Comparison of ENCODE assay signal across 9 cellular contexts in the genomic region with DNA sequence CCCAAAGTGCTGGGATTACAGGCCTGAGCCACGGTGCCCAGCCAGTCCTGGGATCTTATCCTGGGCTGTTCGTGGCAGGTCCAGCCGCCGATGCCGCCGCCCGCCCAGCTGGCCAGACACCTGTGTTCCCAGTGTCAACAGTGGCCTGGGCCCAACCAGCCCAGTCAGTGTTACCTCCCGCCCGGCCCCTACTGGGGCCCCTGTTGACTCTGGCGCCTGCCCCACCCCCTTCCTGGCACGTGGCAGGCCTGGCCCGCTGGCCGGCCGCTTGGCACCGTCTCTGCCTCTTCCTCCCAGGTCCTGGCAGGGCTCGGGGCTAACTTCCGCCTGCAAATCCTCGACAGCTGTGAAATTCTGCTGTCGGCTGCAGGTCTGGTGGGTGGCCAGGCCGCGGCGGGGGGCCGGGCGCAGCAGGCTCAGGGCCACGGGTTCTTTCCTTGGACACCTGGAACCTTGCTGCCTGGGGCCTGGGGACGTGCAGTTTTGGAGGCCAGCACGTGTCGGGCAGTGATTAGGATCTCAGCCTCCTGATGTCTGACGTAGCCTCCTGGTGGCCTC. TPM values are rescaled to one million over a fixed set of nuclear protein-coding genes. Genes with fewer than 3 reads are reported as not detected.
A peak's percentile ranks its signal among the peaks of the same experiment; 100 is the strongest.
DNase-seq lines count a peak whose midpoint lies in the region; ATAC-seq and TF ChIP-seq lines count a peak whose summit lies in the region.
"Had no signal": no experiment of that assay in that cellular context is flagged by ENCODE, and none has a peak within 500 bp of the region (broad histone marks: within the 10 kb centered on the region; RNA-seq: fewer than 3 reads in every experiment).

No MANE protein-coding gene starts in this region.

- WGBS in right lobe of liver (ENCODE audit: insufficient coverage, low coverage, low lambda C conversion rate, missing lambda C conversion rate) = 0% methylated on average over 5 of the region's 29 CpGs

- BruUV-seq in OCI-LY7 (replicated peaks; lab: Mats Ljungman, UMichigan) = no TSS peak

- no peak overlapping the region for H3K4me2 ChIP-seq in OCI-LY7 (ENCODE audit: low read length)

- no peaks in the 10 kb centered on the region for H3K9me2 ChIP-seq in OCI-LY7 (ENCODE audit: insufficient read depth, low read length)

- peak; percentile 97 to 99 (median 98) for ATAC-seq in right lobe of liver
- peak; percentile 65 for ATAC-seq in thoracic aorta (ENCODE audit: insufficient number of reproducible peaks, low FRiP score, low read depth)
- ATAC-seq in GM21786 (IDR thresholded peaks at IDR 0.05; ENCODE audit: unreplicated experiment) = no peak

- TF ChIP-seq CTCF in right lobe of liver (IDR thresholded peaks at IDR 0.05) (no peak), thoracic aorta (IDR thresholded peaks at IDR 0.05) (no peak), OCI-LY7 (conservative IDR thresholded peaks at IDR 0.05; ENCODE audit: low read length) (no peak)

- no peaks in the 10 kb centered on the region for H3K79me2 ChIP-seq in OCI-LY7 (ENCODE audit: insufficient read depth, low read depth, low read length)

- H3K36me3 ChIP-seq in right lobe of liver (no peaks in the 10 kb centered on the region), thoracic aorta (no peaks in the 10 kb centered on the region), OCI-LY7 (ENCODE audit: insufficient read depth, low read length) (no peaks in the 10 kb centered on the region)

- H3K27ac ChIP-seq in caudate nucleus (ENCODE audit: low read depth, low read length) (peak overlapping the region; percentile 52), right lobe of liver (peak overlapping the region in 1 of 3 donors; percentile 15), thoracic aorta (peak overlapping the region; percentile 39 to 67), OCI-LY7 (ENCODE audit: low read depth, low read length, poor library complexity, severe bottlenecking) (no peak overlapping the region)

- H2AFZ ChIP-seq in OCI-LY7 (ENCODE audit: low read length) = no peak overlapping the region

- POLR2A ChIA-PET in OCI-LY7 (lab: Charles Lee) = no interaction called here

- CTCF ChIA-PET in OCI-LY7 (lab: Charles Lee; ENCODE audit: unreplicated experiment) = no interaction called here

- H3K4me1 ChIP-seq in right lobe of liver (peaks cover 2 to 33% (median 20%) of the 10 kb centered on the region in 4 donors), thoracic aorta (ENCODE audit: control insufficient read depth in 1 of 2, low read depth in 2 of 2) (peaks cover 26 to 35% of the 10 kb centered on the region in 2 donors), OCI-LY7 (ENCODE audit: insufficient read depth, low read length, poor library complexity, severe bottlenecking) (no peaks in the 10 kb centered on the region)

- H3K9me3 ChIP-seq in right lobe of liver = no peaks in the 10 kb centered on the region
- no peaks in the 10 kb centered on the region for H3K9me3 ChIP-seq in thoracic aorta
- no peaks in the 10 kb centered on the region for H3K9me3 ChIP-seq in OCI-LY7 (ENCODE audit: low read length)

- H3K4me3 ChIP-seq in right lobe of liver (no peak overlapping the region), thoracic aorta (peak overlapping the region; percentile 28), OCI-LY7 (ENCODE audit: low read depth, low read length, poor library complexity, severe bottlenecking) (no peak overlapping the region)

- TF ChIP-seq POLR2A in right lobe of liver (IDR thresholded peaks at IDR 0.05) = no peak

- intact Hi-C loops in right lobe of liver (cut with DNase I) = no loop called here
- intact Hi-C loops in OCI-LY7 (cut with micrococcal nuclease; ENCODE audit: unreplicated experiment) = no loop called here

- no peaks in the 10 kb centered on the region for H4K20me1 ChIP-seq in OCI-LY7 (ENCODE audit: insufficient read depth, low read length)

- no peaks in the 10 kb centered on the region for H3K27me3 ChIP-seq in right lobe of liver
- no peaks in the 10 kb centered on the region for H3K27me3 ChIP-seq in thoracic aorta (replicated peaks; ENCODE audit: insufficient read depth)

- peak; percentile 43 for DNase-seq in LHCN-M2 (ENCODE audit: low read depth)
- DNase-seq in caudate nucleus (lab: John Stamatoyannopoulos, UW) = peak in 49 of 61 donors; percentile 7 to 72 (median 46)
- DNase-seq in right lobe of liver = peak; percentile 95 to 98 (median 98)
- no peak for DNase-seq in thoracic aorta (ENCODE audit: low spot score)
- DNase-seq in NCI-H2227 (lab: John Stamatoyannopoulos, UW; ENCODE audit: unreplicated experiment) = no peak
- DNase-seq in NCI-H2171 (lab: John Stamatoyannopoulos, UW) = no peak
- no peak for DNase-seq in OCI-LY7 (ENCODE audit: low spot score)

RNA-seq across cellular contexts. Expression of gene ARID3A, which starts 9.1 kb away (rescaled TPM):
- total RNA-seq in LHCN-M2 (2014; rRNA removed) = 3.1 and 3.4 TPM in 2 replicates
- polyA plus RNA-seq in LHCN-M2 (2012) = 6.2 TPM
- 1 to 10 TPM in 5 of 6 experiments, under 1 TPM in 1; 0.74 to 5.3 (median 1.9) TPM for total RNA-seq in right lobe of liver
- 10 to 100 TPM in 1 of 2 donors, 1 to 10 TPM in 1; 3.3 to 11.2 TPM for total RNA-seq in thoracic aorta
- 7.9 and 9.9 TPM in 2 replicates for total RNA-seq in OCI-LY7 (2014; rRNA removed; shearing (Covaris generic))
- 21.6 and 23.5 TPM in 2 replicates for total RNA-seq in OCI-LY7 (2022)

RNA-seq across cellular contexts. Expression of gene KISS1R, which starts 17.8 kb away (rescaled TPM):
- total RNA-seq in LHCN-M2 (2014; rRNA removed) (not detected in 2 replicates), right lobe of liver (under 1 TPM in 1 of 6 experiments, not detected in 5; 0.47 TPM), thoracic aorta (not detected), OCI-LY7 (2022) (not detected in 2 replicates)
- 0.07 TPM for polyA plus RNA-seq in LHCN-M2 (2012)
- total RNA-seq in OCI-LY7 (2014; rRNA removed; shearing (Covaris generic)) = not detected in 2 replicates

RNA-seq across cellular contexts. Expression of gene R3HDM4, which starts 21.9 kb away (rescaled TPM):
- total RNA-seq in LHCN-M2 (2014; rRNA removed) (40.3 and 42.7 TPM in 2 replicates), right lobe of liver (10 to 100 TPM; 14.5 to 28.2 (median 20.5) TPM), thoracic aorta (10 to 100 TPM; 37.6 to 42.4 TPM), OCI-LY7 (2022) (64.9 and 75.2 TPM in 2 replicates)
- polyA plus RNA-seq in LHCN-M2 (2012) = 45.5 TPM
- total RNA-seq in OCI-LY7 (2014; rRNA removed; shearing (Covaris generic)) = 39.5 and 43.5 TPM in 2 replicates

RNA-seq across cellular contexts. Expression of gene RNU6-9, which starts 41.7 kb away (rescaled TPM):
- total RNA-seq in LHCN-M2 (2014; rRNA removed) = not detected in 2 replicates
- polyA plus RNA-seq in LHCN-M2 (2012) = not detected
- not detected for total RNA-seq in right lobe of liver
- total RNA-seq in thoracic aorta = not detected
- not detected in 2 replicates for total RNA-seq in OCI-LY7 (2014; rRNA removed; shearing (Covaris generic))
- not detected in 2 replicates for total RNA-seq in OCI-LY7 (2022)
- total RNA-seq: T-helper 2 cell treated with Interferon-gamma antibody and Interleukin-4, amounts not matched to agents 100 ng/mL and 5 ng/mL, for 36 hours had no signal

RNA-seq across cellular contexts. Expression of gene MED16, which starts 42.0 kb away (rescaled TPM):
- total RNA-seq in LHCN-M2 (2014; rRNA removed) (36.3 and 38.7 TPM in 2 replicates), right lobe of liver (10 to 100 TPM; 32.0 to 35.7 (median 33.3) TPM), thoracic aorta (10 to 100 TPM; 29.1 to 38.0 TPM), OCI-LY7 (2022) (54.3 and 61.4 TPM in 2 replicates)
- polyA plus RNA-seq in LHCN-M2 (2012) = 53.3 TPM
- 12.9 and 19.1 TPM in 2 replicates for total RNA-seq in OCI-LY7 (2014; rRNA removed; shearing (Covaris generic))

Comparison
In these comparisons a context has a peak if more than half of its experiments do, and no peak if none do; other contexts are left out.
1. DNase-seq: peak in LHCN-M2 (single experiment), caudate nucleus (49 of 61) and right lobe of liver (3 of 3); none in thoracic aorta (single experiment), NCI-H2227 (single experiment), NCI-H2171 (single experiment) and OCI-LY7 (single experiment).